ENCODE assay signal across 1 cellular context in the genomic region with DNA sequence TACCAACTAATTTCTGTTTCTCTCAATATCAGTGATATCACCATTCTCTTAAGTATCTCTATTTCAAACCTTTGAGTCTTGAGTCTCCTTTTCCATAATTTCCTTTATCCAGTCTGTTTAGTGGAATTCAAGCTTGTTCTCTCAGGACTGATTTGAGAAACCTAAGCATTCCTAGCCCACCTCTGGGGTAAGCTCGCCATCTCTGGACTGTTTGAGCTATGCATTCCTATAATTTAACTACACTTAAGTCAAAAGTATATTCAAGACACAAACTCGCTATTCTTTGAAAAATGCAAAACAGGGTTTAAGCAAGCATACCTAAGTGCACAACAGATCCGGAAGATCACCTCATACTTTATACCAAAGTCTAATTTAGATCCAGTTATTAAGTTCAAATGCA.
TF ChIP-seq lines count a peak whose summit lies in the region.

No MANE protein-coding gene starts in this region.

TF ChIP-seq in neural cell, 6 proteins besides CTCF, POLR2A, EP300 and RAD21:
- TF ChIP-seq MXI1 (conservative IDR thresholded peaks at IDR 0.05; ENCODE audit: poor library complexity, severe bottlenecking): no peak
- no peak for TF ChIP-seq SMC3 (conservative IDR thresholded peaks at IDR 0.05; ENCODE audit: poor library complexity)
- no peak for TF ChIP-seq TAF1 (IDR thresholded peaks at IDR 0.05; ENCODE audit: low read depth)
TF ChIP-seq in neural cell: peak in this region for 0.
